1 cellular context compared by ENCODE assay signal in the genomic region with DNA sequence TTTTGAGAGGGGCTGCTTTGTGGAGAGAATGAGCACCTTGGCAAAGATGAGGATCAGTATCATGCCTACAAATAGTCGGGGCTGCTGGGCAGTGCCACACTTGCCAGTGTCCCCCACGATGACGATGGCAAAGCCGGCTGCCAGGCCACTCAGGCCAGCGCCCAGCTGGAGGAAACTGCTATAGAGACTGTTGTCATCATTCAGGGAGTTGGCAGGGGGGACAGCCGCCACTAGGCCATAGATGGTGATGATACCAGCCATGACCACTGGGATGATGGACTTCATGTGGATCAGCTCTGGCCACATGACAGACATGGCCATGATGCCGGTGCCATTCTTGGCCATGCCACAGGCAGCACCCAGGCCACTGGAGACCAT.
TF ChIP-seq lines count a peak whose summit lies in the region.

No MANE protein-coding gene starts in this region.

TF ChIP-seq in HepG2, 621 proteins besides CTCF, POLR2A, EP300 and RAD21:
- TF ChIP-seq HNRNPL (IDR thresholded peaks at IDR 0.05; ENCODE audit: low read depth, low read length) (0 out of 2 replicates have a peak, but pooled peaks have one; percentile 49), TOE1 (CRISPR knock-in tag; IDR thresholded peaks at IDR 0.05) (no peak), ZSCAN29 (CRISPR knock-in tag; conservative IDR thresholded peaks at IDR 0.05) (no peak), ZFP36L2 (CRISPR knock-in tag; IDR thresholded peaks at IDR 0.05) (no peak)
- TF ChIP-seq, protein P1, sequence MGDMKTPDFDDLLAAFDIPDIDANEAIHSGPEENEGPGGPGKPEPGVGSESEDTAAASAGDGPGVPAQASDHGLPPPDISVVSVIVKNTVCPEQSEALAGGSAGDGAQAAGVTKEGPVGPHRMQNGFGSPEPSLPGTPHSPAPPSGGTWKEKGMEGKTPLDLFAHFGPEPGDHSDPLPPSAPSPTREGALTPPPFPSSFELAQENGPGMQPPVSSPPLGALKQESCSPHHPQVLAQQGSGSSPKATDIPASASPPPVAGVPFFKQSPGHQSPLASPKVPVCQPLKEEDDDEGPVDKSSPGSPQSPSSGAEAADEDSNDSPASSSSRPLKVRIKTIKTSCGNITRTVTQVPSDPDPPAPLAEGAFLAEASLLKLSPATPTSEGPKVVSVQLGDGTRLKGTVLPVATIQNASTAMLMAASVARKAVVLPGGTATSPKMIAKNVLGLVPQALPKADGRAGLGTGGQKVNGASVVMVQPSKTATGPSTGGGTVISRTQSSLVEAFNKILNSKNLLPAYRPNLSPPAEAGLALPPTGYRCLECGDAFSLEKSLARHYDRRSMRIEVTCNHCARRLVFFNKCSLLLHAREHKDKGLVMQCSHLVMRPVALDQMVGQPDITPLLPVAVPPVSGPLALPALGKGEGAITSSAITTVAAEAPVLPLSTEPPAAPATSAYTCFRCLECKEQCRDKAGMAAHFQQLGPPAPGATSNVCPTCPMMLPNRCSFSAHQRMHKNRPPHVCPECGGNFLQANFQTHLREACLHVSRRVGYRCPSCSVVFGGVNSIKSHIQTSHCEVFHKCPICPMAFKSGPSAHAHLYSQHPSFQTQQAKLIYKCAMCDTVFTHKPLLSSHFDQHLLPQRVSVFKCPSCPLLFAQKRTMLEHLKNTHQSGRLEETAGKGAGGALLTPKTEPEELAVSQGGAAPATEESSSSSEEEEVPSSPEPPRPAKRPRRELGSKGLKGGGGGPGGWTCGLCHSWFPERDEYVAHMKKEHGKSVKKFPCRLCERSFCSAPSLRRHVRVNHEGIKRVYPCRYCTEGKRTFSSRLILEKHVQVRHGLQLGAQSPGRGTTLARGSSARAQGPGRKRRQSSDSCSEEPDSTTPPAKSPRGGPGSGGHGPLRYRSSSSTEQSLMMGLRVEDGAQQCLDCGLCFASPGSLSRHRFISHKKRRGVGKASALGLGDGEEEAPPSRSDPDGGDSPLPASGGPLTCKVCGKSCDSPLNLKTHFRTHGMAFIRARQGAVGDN (CRISPR knock-in tag; IDR thresholded peaks at IDR 0.05) = peak; percentile 34; the same call in 1 of the 2 replicates
